Comparison of ENCODE assay signal across 8 cellular contexts in genomic region chr19:32966750-32967149, GRCh38.
"Had no signal": no experiment of that assay in that cellular context is flagged by ENCODE, and none has a peak within 500 bp of the region (broad histone marks: within the 10 kb centered on the region; RNA-seq: fewer than 3 reads in every experiment).

No MANE protein-coding gene starts in this region.

- H3K27me3 Mint-ChIP-seq: IgD-negative memory B cell had no signal

- DNase-seq: GM23248, KBM-7 had no signal

- H3K4me2 ChIP-seq: KMS-11 had no signal

- H3K9me3 Mint-ChIP-seq: IgD-negative memory B cell had no signal

- H3K9me3 ChIP-seq: HAP-1 had no signal

- H3K9ac ChIP-seq: GM23248, KMS-11 had no signal

- H3K27ac ChIP-seq: GM23248, HL-60, KMS-11 had no signal

- H2AFZ ChIP-seq: GM23248 had no signal

- H3K4me3 ChIP-seq: GM23248, HAP-1 had no signal

- H3K27ac Mint-ChIP-seq: IgD-negative memory B cell had no signal

- ATAC-seq: HCT116, HepG2 had no signal
